20 cellular contexts compared by ENCODE assay signal in the genomic region with DNA sequence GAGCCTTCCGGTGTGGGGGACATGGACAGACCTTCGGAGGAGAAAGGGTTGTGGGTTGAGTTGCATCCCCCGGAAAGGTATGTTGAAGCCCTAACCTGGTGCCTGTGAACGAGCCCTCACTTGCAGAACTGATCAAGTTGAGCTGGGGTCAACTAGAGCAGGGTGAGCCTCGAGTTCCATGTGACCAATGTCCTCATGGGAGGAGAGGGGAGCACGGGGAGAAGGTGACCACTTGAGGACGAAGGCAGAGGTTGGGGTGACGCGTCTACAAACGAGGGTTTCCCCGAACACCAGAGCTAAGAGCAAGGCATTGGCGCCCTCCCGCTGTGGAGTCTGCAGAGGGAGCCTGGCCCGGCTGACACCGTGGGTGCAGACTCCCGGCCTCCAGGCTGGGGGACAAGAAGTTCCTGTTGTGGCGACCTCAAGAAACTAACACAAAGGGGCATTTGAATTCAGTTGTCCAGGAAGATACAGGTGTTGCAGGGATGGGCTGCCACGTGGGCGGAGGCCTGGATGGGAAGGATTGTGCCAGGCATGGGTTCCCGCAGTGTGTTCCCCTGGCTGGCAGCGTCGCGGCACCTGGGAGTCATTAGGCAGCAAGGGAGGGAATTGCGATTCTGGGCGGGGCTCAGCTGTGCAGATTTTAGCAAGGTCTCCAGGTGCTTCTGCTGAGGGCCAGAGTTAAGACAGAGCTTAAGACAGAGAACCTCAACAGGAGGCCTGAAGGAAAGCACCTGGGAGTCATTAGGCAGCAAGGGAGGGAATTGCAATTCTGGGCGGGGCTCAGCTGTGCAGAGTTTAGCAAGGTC. TPM values are rescaled to one million over a fixed set of nuclear protein-coding genes. Genes with fewer than 3 reads are reported as not detected.
"Had no signal": no experiment of that assay in that cellular context is flagged by ENCODE, and none has a peak within 500 bp of the region (broad histone marks: within the 10 kb centered on the region; RNA-seq: fewer than 3 reads in every experiment).

No MANE protein-coding gene starts in this region.

- ATAC-seq: activated CD8-positive, alpha-beta T cell treated with anti-CD3 and anti-CD28 coated beads for 36 hours; left lobe of liver had no signal

- H3K27ac Mint-ChIP-seq: activated CD8-positive, alpha-beta T cell treated with anti-CD3 and anti-CD28 coated beads for 36 hours; activated naive CD4-positive, alpha-beta T cell treated with anti-CD3 and anti-CD28 coated beads, Interleukin-2, amount 50 U/mL, for 24 hours; naive B cell had no signal

- H3K36me3 Mint-ChIP-seq: activated naive CD4-positive, alpha-beta T cell treated with anti-CD3 and anti-CD28 coated beads, Interleukin-2, amount 50 U/mL, for 24 hours; naive B cell had no signal

- DNase-seq: activated CD4-positive, alpha-beta T cell treated with anti-CD3 and anti-CD28 coated beads for 48 hours; activated CD8-positive, alpha-beta T cell treated with anti-CD3 and anti-CD28 coated beads for 36 hours; activated effector memory CD4-positive, alpha-beta T cell treated with anti-CD3 and anti-CD28 coated beads, Interleukin-2, amount 50 U/mL, for 16 hours; activated T-cell treated with anti-CD3 and anti-CD28 coated beads, Interleukin-2, amount 50 U/mL, for 48 hours; adrenal gland; dorsolateral prefrontal cortex; erythroblast; islet precursor cell; naive B cell; stimulated activated CD4-positive, alpha-beta T cell treated with anti-CD3 and anti-CD28 coated beads, Interleukin-4, amount 100 ng/mL, for 24 hours; stimulated activated naive CD4-positive, alpha-beta T cell; substantia nigra; transverse colon had no signal

- H3K4me1 ChIP-seq: adrenal gland had no signal

- H3K9me3 ChIP-seq: adrenal gland, neutrophil, transverse colon had no signal

- H3K36me3 ChIP-seq: adrenal gland, cardiac muscle cell, neutrophil, transverse colon had no signal

- H3K27ac ChIP-seq: adrenal gland, cardiac muscle cell, dorsolateral prefrontal cortex, neutrophil, parathyroid adenoma, transverse colon had no signal

- H3K4me3 ChIP-seq: adrenal gland, cardiac muscle cell, dorsolateral prefrontal cortex, skin epidermis, transverse colon had no signal

- H3K27me3 ChIP-seq: adrenal gland, cardiac muscle cell, neutrophil, transverse colon had no signal

- H3K4me3 Mint-ChIP-seq: activated CD8-positive, alpha-beta T cell treated with anti-CD3 and anti-CD28 coated beads for 36 hours; activated naive CD4-positive, alpha-beta T cell treated with anti-CD3 and anti-CD28 coated beads, Interleukin-2, amount 50 U/mL, for 24 hours; naive B cell had no signal

- H3K27me3 Mint-ChIP-seq: activated naive CD4-positive, alpha-beta T cell treated with anti-CD3 and anti-CD28 coated beads, Interleukin-2, amount 50 U/mL, for 24 hours had no signal

- H3K4me1 Mint-ChIP-seq: activated naive CD4-positive, alpha-beta T cell treated with anti-CD3 and anti-CD28 coated beads, Interleukin-2, amount 50 U/mL, for 24 hours; naive B cell had no signal

- H3K9ac ChIP-seq: parathyroid adenoma had no signal

- H3K9me3 Mint-ChIP-seq: activated CD8-positive, alpha-beta T cell treated with anti-CD3 and anti-CD28 coated beads for 36 hours; activated naive CD4-positive, alpha-beta T cell treated with anti-CD3 and anti-CD28 coated beads, Interleukin-2, amount 50 U/mL, for 24 hours had no signal

RNA-seq across cellular contexts. Expression of a gene that starts 20.4 kb away (rescaled TPM):
- total RNA-seq: activated CD8-positive, alpha-beta T cell treated with anti-CD3 and anti-CD28 coated beads for 36 hours; adrenal gland; cardiac muscle cell; lung microvascular endothelial cell; transverse colon had no signal

RNA-seq across cellular contexts. Expression of a gene that starts 54.2 kb away (rescaled TPM):
- total RNA-seq: activated CD8-positive, alpha-beta T cell treated with anti-CD3 and anti-CD28 coated beads for 36 hours; adrenal gland; cardiac muscle cell; left lobe of liver; lung microvascular endothelial cell; transverse colon had no signal
